Comparison of ENCODE assay signal across 19 cellular contexts in the genomic region with DNA sequence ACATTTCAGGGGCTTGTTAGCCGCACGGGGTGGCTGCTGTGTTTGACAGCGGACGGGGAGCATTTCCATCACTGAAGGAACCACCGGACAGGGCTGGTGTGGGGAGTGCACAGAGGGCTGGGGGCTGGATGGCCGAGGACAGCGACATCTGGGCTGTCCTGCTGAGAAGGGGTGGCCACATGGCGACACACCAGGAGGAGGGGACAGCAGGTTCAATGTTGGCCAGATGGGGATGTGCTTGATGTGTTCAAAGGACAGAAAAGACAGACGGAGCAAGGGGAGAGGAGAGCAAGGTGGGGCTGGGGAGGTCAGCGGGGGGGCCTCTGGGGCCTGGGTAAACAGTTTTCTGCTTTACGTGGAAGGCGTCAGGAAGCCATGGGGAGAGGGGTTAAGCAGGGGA. TPM values are rescaled to one million over a fixed set of nuclear protein-coding genes. Genes with fewer than 3 reads are reported as not detected.
"Had no signal": no experiment of that assay in that cellular context is flagged by ENCODE, and none has a peak within 500 bp of the region (broad histone marks: within the 10 kb centered on the region; RNA-seq: fewer than 3 reads in every experiment).

No MANE protein-coding gene starts in this region.

RNA-seq across cellular contexts. Expression of a gene that starts 12.8 kb away (rescaled TPM):
- total RNA-seq: activated CD4-positive, alpha-beta memory T cell treated with anti-CD3 and anti-CD28 coated beads, Interleukin-2, amount 10 ng/mL, durations not matched to agents 7 days and 5 days; activated CD4-positive, alpha-beta T cell treated with anti-CD3 and anti-CD28 coated beads, Interleukin-2, amount 10 ng/mL, durations not matched to agents 7 days and 5 days; activated naive CD4-positive, alpha-beta T cell treated with anti-CD3 and anti-CD28 coated beads, Interleukin-2, amount 50 U/mL, for 72 hours; activated naive CD8-positive, alpha-beta T cell treated with anti-CD3 and anti-CD28 coated beads, Interleukin-2, amount 10 ng/mL, durations not matched to agents 7 days and 5 days; activated T-cell treated with anti-CD3 and anti-CD28 coated beads, Interleukin-2, amount 50 U/mL, for 72 hours; ascending aorta; breast epithelium; cardiac muscle cell; colonic mucosa; dermis microvascular lymphatic vessel endothelial cell; endothelial cell of umbilical vein; esophagus squamous epithelium; fibroblast of lung; fibroblast of villous mesenchyme; gastroesophageal sphincter; glomerular endothelial cell; T-helper 1 cell treated with Interleukin-12 subunit alpha and Interleukin-12 subunit beta and Interleukin-4 antibody, amounts not matched to agents 30 ng/mL and 1 ng/mL, for 36 hours; WTC11 had no signal
- polyA plus RNA-seq: cardiac muscle cell, endothelial cell of umbilical vein, esophagus, fibroblast of lung had no signal
